ENCODE assay signal across 18 cellular contexts in genomic region chr14:69105326-69105725, GRCh38. TPM values are rescaled to one million over a fixed set of nuclear protein-coding genes. Genes with fewer than 3 reads are reported as not detected.
DNase-seq lines count a peak whose midpoint lies in the region; ATAC-seq, FAIRE-seq and TF ChIP-seq lines count a peak whose summit lies in the region.
"Had no signal": no experiment of that assay in that cellular context is flagged by ENCODE, and none has a peak within 500 bp of the region (broad histone marks: within the 10 kb centered on the region; RNA-seq: fewer than 3 reads in every experiment).

No MANE protein-coding gene starts in this region.

- dilution Hi-C loops in keratinocyte (cut with MboI; ENCODE audit: extremely low pct_ligation_motif_present, low sequenced_read_pairs) = no loop called here

- no peaks in the 10 kb centered on the region for H3K27me3 Mint-ChIP-seq in chondrocyte (ENCODE audit: low read depth)
- H3K27me3 Mint-ChIP-seq: activated T-cell treated with anti-CD3 and anti-CD28 coated beads, Interleukin-2, amount 50 U/mL, for 24 hours had no signal

- peak overlapping the region; percentile 12 for H3K27ac Mint-ChIP-seq in chondrocyte (ENCODE audit: unreplicated experiment)
- H3K27ac Mint-ChIP-seq: activated T-cell treated with anti-CD3 and anti-CD28 coated beads, Interleukin-2, amount 50 U/mL, for 24 hours had no signal

- DNase-seq in AG20443 (ENCODE audit: low spot score) = peak; percentile 65
- peak; percentile 64 for DNase-seq in M059J (ENCODE audit: low read depth)
- no peak for DNase-seq in chondrocyte (ENCODE audit: low spot score)
- DNase-seq in keratinocyte (ENCODE audit: low read depth, low spot score) = no peak
- DNase-seq in Ammon's horn (ENCODE audit: low spot score) = no peak
- DNase-seq in HuH-7 (ENCODE audit: low spot score) = no peak
- DNase-seq: activated CD4-positive, alpha-beta T cell treated with anti-CD3 and anti-CD28 coated beads, Interleukin-2, amount 50 U/mL, for 1 hour; activated T-cell treated with anti-CD3 and anti-CD28 coated beads, Interleukin-2, amount 50 U/mL, for 24 hours; foreskin melanocyte; lower lobe of right lung; NK-92 treated with Interleukin-12 subunit alpha and Interleukin-12 subunit beta, amount 100 ng/mL, for 24 hours; stimulated activated CD4-positive, alpha-beta T cell treated with anti-CD3 and anti-CD28 coated beads, Interleukin-2, amount 100 ng/mL, for 48 hours; stimulated activated CD8-positive, alpha-beta memory T cell treated with anti-CD3 and anti-CD28 coated beads, Interleukin-4, amount 100 ng/mL, for 48 hours; thyroid gland had no signal

- ATAC-seq in HG03139 (IDR thresholded peaks at IDR 0.05; ENCODE audit: unreplicated experiment) (no peak), HG02938 (IDR thresholded peaks at IDR 0.05; ENCODE audit: unreplicated experiment) (no peak)
- ATAC-seq: lower lobe of right lung had no signal

- no peak overlapping the region for H3K4me3 Mint-ChIP-seq in chondrocyte (ENCODE audit: unreplicated experiment)
- H3K4me3 Mint-ChIP-seq: activated T-cell treated with anti-CD3 and anti-CD28 coated beads, Interleukin-2, amount 50 U/mL, for 24 hours had no signal

- peaks cover 4% of the 10 kb centered on the region for H3K36me3 Mint-ChIP-seq in chondrocyte (ENCODE audit: low read depth)

- H4K20me1 ChIP-seq in keratinocyte (ENCODE audit: control insufficient read depth, extremely low read depth, insufficient read depth, low read length) = peaks cover 5% of the 10 kb centered on the region

- H3K4me1 ChIP-seq in keratinocyte (ENCODE audit: control insufficient read depth, extremely low read depth, insufficient read depth, low read length) = peaks cover 24% of the 10 kb centered on the region
- H3K4me1 ChIP-seq: thyroid gland had no signal

- H3K9ac ChIP-seq in keratinocyte (ENCODE audit: control insufficient read depth, extremely low read depth, insufficient read depth, low read length) = peak overlapping the region; percentile 22

- peaks cover 4% of the 10 kb centered on the region for H3K79me2 ChIP-seq in keratinocyte (ENCODE audit: control insufficient read depth, insufficient read depth, low read length)

- H3K4me1 Mint-ChIP-seq in chondrocyte (ENCODE audit: low read depth) = peaks cover 24% of the 10 kb centered on the region

- TF ChIP-seq CTCF in chondrocyte (IDR thresholded peaks at IDR 0.05) (no peak), keratinocyte (optimal IDR thresholded peaks at IDR 0.05 in 1 of 3, IDR thresholded peaks at IDR 0.05 in 1 of 3, conservative IDR thresholded peaks at IDR 0.05 in 1 of 3; ENCODE audit: extremely low read depth in 1 of 3, insufficient read depth in 2 of 3, low read length in 3 of 3) (no peak)

- H3K4me3 ChIP-seq in keratinocyte (ENCODE audit: control insufficient read depth in 2 of 3, extremely low read depth in 1 of 3, insufficient read depth in 2 of 3, low read depth in 1 of 3, low read length in 3 of 3) = no peak overlapping the region
- H3K4me3 ChIP-seq: lower lobe of right lung, right atrium auricular region, thyroid gland had no signal

- peak; percentile 95 for FAIRE-seq in keratinocyte (lab: Jason Lieb, UNC)
- FAIRE-seq: GM18507 had no signal

- no peaks in the 10 kb centered on the region for H3K36me3 ChIP-seq in keratinocyte (ENCODE audit: control insufficient read depth in 2 of 2, extremely low read depth in 1 of 2, insufficient read depth in 2 of 2, low read length in 2 of 2)
- H3K36me3 ChIP-seq: right atrium auricular region, thyroid gland had no signal

- H3K27me3 ChIP-seq in keratinocyte (ENCODE audit: control insufficient read depth, extremely low read depth, insufficient read depth, low read length) = no peaks in the 10 kb centered on the region
- H3K27me3 ChIP-seq: right atrium auricular region, thyroid gland had no signal

- no peaks in the 10 kb centered on the region for H3K9me1 ChIP-seq in keratinocyte (ENCODE audit: control insufficient read depth, extremely low read depth, insufficient read depth, low read length)

- H3K4me2 ChIP-seq in keratinocyte (ENCODE audit: control insufficient read depth, extremely low read depth, insufficient read depth, low read depth, low read length) = no peak overlapping the region

- H3K9me3 ChIP-seq in keratinocyte (ENCODE audit: control insufficient read depth, low read depth, low read length) = no peaks in the 10 kb centered on the region
- H3K9me3 ChIP-seq: lower lobe of right lung, right atrium auricular region, thyroid gland had no signal

- no peak overlapping the region for H2AFZ ChIP-seq in keratinocyte (ENCODE audit: control insufficient read depth, low read length)

- peak overlapping the region; percentile 13 for H3K27ac ChIP-seq in keratinocyte (ENCODE audit: control insufficient read depth, insufficient read depth, low read length)
- H3K27ac ChIP-seq: lower lobe of right lung, right atrium auricular region, thyroid gland had no signal

- H3K9me3 Mint-ChIP-seq in chondrocyte (ENCODE audit: low read depth) = no peaks in the 10 kb centered on the region
- H3K9me3 Mint-ChIP-seq: activated T-cell treated with anti-CD3 and anti-CD28 coated beads, Interleukin-2, amount 50 U/mL, for 24 hours had no signal

RNA-seq across cellular contexts. Expression of gene DCAF5, which starts 47.6 kb away (rescaled TPM):
- total RNA-seq in M059J (2014; rRNA removed; shearing (Covaris generic)) = 17.5 and 26.1 TPM in 2 replicates
- 48.1 to 56.9 TPM (median 48.3 TPM) in 3 replicates for total RNA-seq in chondrocyte
- 29.5 to 41.3 TPM (median 34.7 TPM) in 3 replicates for polyA plus RNA-seq in keratinocyte
- 20.0 TPM for polyA plus RNA-seq in keratinocyte (2011; ENCODE audit: low read depth)
- polyA plus RNA-seq in keratinocyte (2011; cell fraction: cytosol; rRNA removed) = 36.9 and 39.1 TPM in 2 replicates
- 83.8 and 100 TPM in 2 replicates for polyA plus RNA-seq in keratinocyte (2011; cell fraction: nucleus; rRNA removed)
- polyA plus RNA-seq in keratinocyte (2012; ENCODE audit: low replicate concordance) = 21.7 and 24.6 TPM in 2 replicates
- polyA minus RNA-seq in keratinocyte = 33.1 to 68.2 TPM (median 45.4 TPM) in 3 replicates
- 16.5 TPM for polyA minus RNA-seq in keratinocyte (2011; cell fraction: cytosol; rRNA and poly(A)+ RNA removed)
- 30.4 and 56.1 TPM in 2 replicates for polyA minus RNA-seq in keratinocyte (2011; cell fraction: nucleus; rRNA and poly(A)+ RNA removed)

Comparison
In these comparisons a context has a peak if more than half of its experiments do, and no peak if none do; other contexts are left out.
1. DNase-seq: peak in AG20443 (single experiment) and M059J (single experiment); none in chondrocyte (single experiment), keratinocyte (single experiment), Ammon's horn (single experiment) and HuH-7 (single experiment).